ENCODE assay signal across 10 cellular contexts in the genomic region with DNA sequence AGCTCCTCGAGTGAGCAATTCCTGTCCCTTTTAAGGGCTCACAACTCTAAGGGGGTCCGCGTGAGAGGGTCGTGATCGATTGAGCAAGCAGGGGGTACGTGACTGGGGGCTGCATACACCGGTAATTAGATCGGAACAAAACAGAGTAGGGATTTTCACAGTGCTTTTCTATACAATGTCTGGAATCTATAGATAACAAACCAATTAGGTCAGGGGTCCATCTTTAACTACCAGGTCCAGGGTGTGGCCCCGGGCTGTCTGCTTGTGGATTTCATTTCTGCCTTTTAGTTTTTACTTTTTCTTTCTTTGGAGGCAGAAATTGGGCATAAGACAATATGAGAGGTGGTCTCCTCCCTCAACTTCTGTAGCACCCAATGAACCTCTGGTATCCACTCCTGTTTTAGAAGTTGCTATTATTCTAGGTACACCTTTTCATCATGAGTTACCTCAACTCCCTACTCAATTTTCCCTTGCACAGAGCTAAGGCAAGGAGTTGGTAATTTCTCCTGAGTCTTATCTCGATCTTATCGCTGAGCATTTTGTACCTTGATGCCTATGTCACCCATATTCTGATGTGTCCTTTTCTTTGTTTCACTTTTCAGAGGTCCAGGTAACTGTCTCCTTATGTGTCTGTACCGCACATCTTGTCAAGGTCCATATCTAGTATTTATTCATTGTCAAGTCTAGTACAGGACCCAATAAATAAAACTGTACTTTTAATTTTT. TPM values are rescaled to one million over a fixed set of nuclear protein-coding genes. Genes with fewer than 3 reads are reported as not detected.
DNase-seq lines count a peak whose midpoint lies in the region; ATAC-seq, FAIRE-seq and TF ChIP-seq lines count a peak whose summit lies in the region.
"Not testable (repeated sequence)": the region's sequence is repeated elsewhere in the genome, so short reads cannot be mapped to it uniquely, and the experiment has no call there.
"Had no signal": no experiment of that assay in that cellular context is flagged by ENCODE, and none has a peak within 500 bp of the region (broad histone marks: within the 10 kb centered on the region; RNA-seq: fewer than 3 reads in every experiment).

No MANE protein-coding gene starts in this region.

- not testable (repeated sequence) for ATAC-seq in activated B cell treated with CpG ODN at 0.5 μM for 24 hours (ENCODE audit: low read depth); left lung; thoracic aorta (ENCODE audit: insufficient number of reproducible peaks, low FRiP score, low read depth)

- not testable (repeated sequence) for H3K27me3 Mint-ChIP-seq in activated B cell treated with CpG ODN at 0.5 μM for 24 hours; astrocyte (ENCODE audit: low read depth, unreplicated experiment)

- peak overlapping the region; percentile 73 for H3K4me3 ChIP-seq in BLaER1
- H3K4me3 ChIP-seq in HUES48 (ENCODE audit: low read depth, low read length) = peak overlapping the region; percentile 58; the same call in 1 of the 2 replicates
- not testable (repeated sequence) for H3K4me3 ChIP-seq in astrocyte (ENCODE audit: insufficient read depth, low read depth, low read length)
- H3K4me3 ChIP-seq in epithelial cell of proximal tubule (ENCODE audit: low read depth, low read length) = peak overlapping the region; percentile 55
- H3K4me3 ChIP-seq in left lung = peak overlapping the region; percentile 31 to 58
- H3K4me3 ChIP-seq in prostate gland = peak overlapping the region; percentile 18 to 37
- peak overlapping the region; percentile 75 for H3K4me3 ChIP-seq in thoracic aorta

- not testable (repeated sequence) for H2AFZ ChIP-seq in astrocyte (ENCODE audit: low read depth, low read length)

- peaks cover 15% of the 10 kb centered on the region; the same call in 1 of the 2 replicates for H4K20me1 ChIP-seq in BLaER1
- H4K20me1 ChIP-seq in astrocyte (ENCODE audit: insufficient read depth, low read length) = not testable (repeated sequence)

- peak overlapping the region; percentile 98 for H3K4me2 ChIP-seq in BLaER1
- H3K4me2 ChIP-seq in astrocyte (ENCODE audit: low read length) = peak overlapping the region; percentile 84

- H3K9me3 ChIP-seq in BLaER1; HUES48 (ENCODE audit: control insufficient read depth, insufficient read depth, low read length); astrocyte (ENCODE audit: insufficient read depth, low read depth, low read length); left lung; prostate gland; thoracic aorta: not testable (repeated sequence)

- not testable (repeated sequence) for H3K9me3 Mint-ChIP-seq in activated B cell treated with CpG ODN at 0.5 μM for 24 hours; astrocyte (ENCODE audit: unreplicated experiment)

- not testable (repeated sequence) for H3K27me3 ChIP-seq in BLaER1; HUES48 (ENCODE audit: control insufficient read depth, insufficient read depth, low read length); astrocyte (ENCODE audit: insufficient read depth, low read length); left lung; prostate gland (replicated peaks; ENCODE audit: insufficient read depth); thoracic aorta (replicated peaks; ENCODE audit: insufficient read depth)

- not testable (repeated sequence) for TF ChIP-seq CTCF in activated B cell treated with CpG ODN at 0.5 μM for 24 hours (IDR thresholded peaks at IDR 0.05); astrocyte (IDR thresholded peaks at IDR 0.05; ENCODE audit: insufficient read depth, low read depth, low read length); epithelial cell of proximal tubule (conservative IDR thresholded peaks at IDR 0.05; ENCODE audit: low read depth, low read length); left lung (IDR thresholded peaks at IDR 0.05); prostate gland (IDR thresholded peaks at IDR 0.05); thoracic aorta (IDR thresholded peaks at IDR 0.05)

- H3K36me3 ChIP-seq in BLaER1 (peaks cover 30% of the 10 kb centered on the region), left lung (peaks cover 0 to 13% of the 10 kb centered on the region in 2 donors)
- not testable (repeated sequence) for H3K36me3 ChIP-seq in HUES48 (ENCODE audit: control insufficient read depth, insufficient read depth, low read length); astrocyte (ENCODE audit: insufficient read depth, low read length); prostate gland; thoracic aorta

- DNase-seq in activated B cell treated with CpG ODN at 0.5 μM for 24 hours; astrocyte (ENCODE audit: low read depth); epithelial cell of proximal tubule (ENCODE audit: low read depth); left lung; prostate gland (ENCODE audit: low spot score); thoracic aorta (ENCODE audit: low spot score): not testable (repeated sequence)

- TF ChIP-seq POLR2A in prostate gland (IDR thresholded peaks at IDR 0.05) = not testable (repeated sequence)

- peaks cover 57% of the 10 kb centered on the region for H3K36me3 Mint-ChIP-seq in activated B cell treated with CpG ODN at 0.5 μM for 24 hours (ENCODE audit: low read depth)
- peaks cover 16% of the 10 kb centered on the region for H3K36me3 Mint-ChIP-seq in astrocyte (ENCODE audit: low read depth, unreplicated experiment)

- peak overlapping the region; percentile 87 for H3K9ac ChIP-seq in BLaER1
- not testable (repeated sequence) for H3K9ac ChIP-seq in HUES48 (ENCODE audit: low read depth, low read length); astrocyte (ENCODE audit: low read length)

- not testable (repeated sequence) for FAIRE-seq in astrocyte (lab: Jason Lieb, UNC)

- peak overlapping the region; percentile 96 for H3K4me3 Mint-ChIP-seq in activated B cell treated with CpG ODN at 0.5 μM for 24 hours
- peak overlapping the region; percentile 90 for H3K4me3 Mint-ChIP-seq in astrocyte (ENCODE audit: unreplicated experiment)

- H3K4me1 ChIP-seq in BLaER1 (peaks cover 34% of the 10 kb centered on the region), HUES48 (ENCODE audit: control insufficient read depth, insufficient read depth, low read length) (peaks cover 27% of the 10 kb centered on the region), astrocyte (ENCODE audit: insufficient read depth, low read length) (peaks cover 16% of the 10 kb centered on the region), left lung (peaks cover 0 to 44% of the 10 kb centered on the region in 2 donors), thoracic aorta (ENCODE audit: control insufficient read depth in 1 of 2, low read depth in 2 of 2) (peaks cover 11 to 29% of the 10 kb centered on the region in 2 donors)
- H3K4me1 ChIP-seq in prostate gland (replicated peaks) = not testable (repeated sequence)

- POLR2A ChIA-PET in activated B cell treated with CpG ODN at 0.5 μM for 24 hours (lab: Charles Lee) = interaction anchor here (1.3 to 4.7 kb wide), 5 partner anchors 9 to 927 kb away, joined by 3 to 60 read pairs (median 21); partner anchors contain the start of genes TPP1 and TRIM34

- H3K79me2 ChIP-seq in astrocyte (ENCODE audit: insufficient read depth, low read length) = peaks cover 13% of the 10 kb centered on the region

- H3K27ac Mint-ChIP-seq in activated B cell treated with CpG ODN at 0.5 μM for 24 hours = peak overlapping the region; percentile 94
- H3K27ac Mint-ChIP-seq in astrocyte (ENCODE audit: unreplicated experiment) = peak overlapping the region; percentile 98

- H3K4me1 Mint-ChIP-seq in activated B cell treated with CpG ODN at 0.5 μM for 24 hours (peaks cover 68% of the 10 kb centered on the region), astrocyte (ENCODE audit: low read depth, unreplicated experiment) (peaks cover 27% of the 10 kb centered on the region)

- 77% methylated on average over 12 of the region's 12 CpGs for WGBS in prostate gland

- intact Hi-C loops in activated B cell treated with CpG ODN at 0.5 μM for 24 hours (cut with micrococcal nuclease) = loop anchor here (10.0 kb wide), 1 partner anchor 1087 kb away; the partner anchor contains the start of gene TRIM68
- intact Hi-C loops in left lung (cut with DNase I); prostate gland (cut with DNase I): not testable (repeated sequence)

- H3K27ac ChIP-seq in BLaER1 (peak overlapping the region; percentile 88), left lung (peak overlapping the region; percentile 94 to 95), prostate gland (peak overlapping the region; percentile 82 to 83), thoracic aorta (peak overlapping the region; percentile 82 to 87)
- not testable (repeated sequence) for H3K27ac ChIP-seq in HUES48 (ENCODE audit: low read depth, low read length); astrocyte (ENCODE audit: low read depth, low read length)

- CTCF ChIA-PET in activated B cell treated with CpG ODN at 0.5 μM for 24 hours (lab: Charles Lee) = interaction anchor here (0.5 to 1.3 kb wide), 2 partner anchors 9 to 44 kb away, joined by 3 read pairs; no protein-coding TSS in a partner anchor

RNA-seq across cellular contexts. Expression of gene TRIM22, which starts 1.8 kb away (rescaled TPM):
- total RNA-seq in activated B cell treated with CpG ODN at 0.5 μM for 24 hours (244 and 255 TPM in 2 replicates), astrocyte (167 and 205 TPM in 2 replicates), epithelial cell of proximal tubule (8.2 and 18.9 TPM in 2 replicates), left lung (100 to 1,000 TPM; 122 to 137 TPM), prostate gland (10 to 100 TPM; 32.8 to 47.4 TPM), thoracic aorta (100 to 1,000 TPM; 119 to 129 TPM)

RNA-seq across cellular contexts. Expression of gene TRIM5, which starts 6.5 kb away (rescaled TPM):
- total RNA-seq in activated B cell treated with CpG ODN at 0.5 μM for 24 hours (34.3 and 36.3 TPM in 2 replicates), astrocyte (45.3 and 55.6 TPM in 2 replicates), epithelial cell of proximal tubule (20.5 and 28.5 TPM in 2 replicates), left lung (10 to 100 TPM; 42.6 to 50.6 TPM), prostate gland (10 to 100 TPM; 17.4 to 36.9 TPM), thoracic aorta (10 to 100 TPM; 35.5 to 36.4 TPM)

RNA-seq across cellular contexts. Expression of gene OR56B1, which starts 44.8 kb away (rescaled TPM):
- total RNA-seq in activated B cell treated with CpG ODN at 0.5 μM for 24 hours (0.64 and 0.84 TPM in 2 replicates), astrocyte (not detected in 2 replicates), epithelial cell of proximal tubule (not detected in 2 replicates), left lung (not detected), prostate gland (not detected), thoracic aorta (under 1 TPM; 0.27 to 0.49 TPM)
- total RNA-seq: body of pancreas, kidney epithelial cell had no signal
